Comparison of ENCODE assay signal across 22 cellular contexts in genomic region chr12:18951219-18951618, GRCh38.
"Had no signal": no experiment of that assay in that cellular context is flagged by ENCODE, and none has a peak within 500 bp of the region (broad histone marks: within the 10 kb centered on the region; RNA-seq: fewer than 3 reads in every experiment).

No MANE protein-coding gene starts in this region.

- ATAC-seq: activated T-cell treated with anti-CD3 and anti-CD28 coated beads, Interleukin-2, amount 50 U/mL, for 4 hours; left lobe of liver; lower lobe of right lung; naive thymus-derived CD4-positive, alpha-beta T cell had no signal

- H3K27me3 ChIP-seq: breast epithelium, upper lobe of left lung had no signal

- H3K36me3 ChIP-seq: breast epithelium, lower lobe of right lung, upper lobe of left lung had no signal

- DNase-seq: activated CD4-positive, alpha-beta T cell treated with anti-CD3 and anti-CD28 coated beads for 4 hours; activated CD4-positive, alpha-beta T cell treated with anti-CD3 and anti-CD28 coated beads, Interleukin-2, amount 50 U/mL, for 48 hours; activated CD4-positive, CD25-positive, alpha-beta regulatory T cell; activated CD8-positive, alpha-beta memory T cell treated with anti-CD3 and anti-CD28 coated beads, Interleukin-2, amount 50 U/mL, for 48 hours; activated naive CD4-positive, alpha-beta T cell treated with Interleukin-2 at 50 U/mL for 16 hours; activated naive CD8-positive, alpha-beta T cell treated with anti-CD3 and anti-CD28 coated beads, Interleukin-2, amount 10 ng/mL, durations not matched to agents 7 days and 5 days; activated T-cell treated with anti-CD3 and anti-CD28 coated beads, Interleukin-2, amount 50 U/mL, for 4 hours; amniotic stem cell; effector memory CD4-positive, alpha-beta T cell; hippocampal formation; kidney; lower lobe of right lung; naive thymus-derived CD4-positive, alpha-beta T cell; retina; stimulated activated CD4-positive, alpha-beta T cell treated with anti-CD3 and anti-CD28 coated beads, Interleukin-2, amount 100 ng/mL, for 48 hours; stimulated activated naive CD4-positive, alpha-beta T cell; T1000; upper lobe of left lung had no signal

- H3K4me3 ChIP-seq: breast epithelium, lower lobe of right lung, upper lobe of left lung had no signal

- H3K9me3 ChIP-seq: breast epithelium, lower lobe of right lung, upper lobe of left lung had no signal

- H3K27ac ChIP-seq: breast epithelium, lower lobe of right lung, upper lobe of left lung had no signal

- H3K4me1 ChIP-seq: breast epithelium, lower lobe of right lung had no signal

- FAIRE-seq: colon, frontal cortex, kidney had no signal
